In the genomic region with DNA sequence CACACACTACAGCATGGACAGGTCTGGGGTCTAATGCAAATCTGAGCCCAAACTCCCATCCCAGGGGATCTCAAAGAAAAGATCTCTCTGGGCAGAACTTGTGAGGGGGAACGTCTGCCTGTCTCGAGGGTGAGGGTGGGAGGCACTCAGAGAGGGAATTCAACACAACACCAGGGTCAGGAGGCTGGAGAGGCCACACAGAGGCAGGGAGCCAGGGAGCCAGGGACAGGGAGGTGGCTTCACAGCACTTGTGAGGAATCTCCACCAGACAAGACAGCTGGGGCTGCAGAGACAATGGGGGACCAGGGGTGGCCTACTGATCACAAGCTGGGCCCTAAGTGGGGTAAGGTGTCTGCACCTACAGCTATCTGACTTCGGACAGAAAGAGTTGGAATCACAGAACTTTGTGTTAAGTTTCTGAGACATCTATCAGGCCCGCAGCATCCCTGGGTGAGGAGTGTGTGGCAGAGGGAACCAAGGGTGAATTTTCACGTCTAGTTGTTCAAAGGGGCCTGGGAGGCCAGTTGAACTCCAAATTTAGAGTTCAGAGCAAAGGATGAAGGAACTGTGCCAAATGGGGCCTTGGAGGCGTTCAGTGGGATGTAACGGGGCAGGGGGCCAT, we compare ENCODE assay signal across 9 cellular contexts. TPM values are rescaled to one million over a fixed set of nuclear protein-coding genes. Genes with fewer than 3 reads are reported as not detected.
DNase-seq lines count a peak whose midpoint lies in the region; ATAC-seq, FAIRE-seq and TF ChIP-seq lines count a peak whose summit lies in the region.
"Had no signal": no experiment of that assay in that cellular context is flagged by ENCODE, and none has a peak within 500 bp of the region (broad histone marks: within the 10 kb centered on the region; RNA-seq: fewer than 3 reads in every experiment).

No MANE protein-coding gene starts in this region.

- H2AFZ ChIP-seq in keratinocyte (ENCODE audit: control insufficient read depth, low read length): no peak overlapping the region

- peak overlapping the region; percentile 95 for H3K4me3 Mint-ChIP-seq in T-helper 1 cell treated with Interleukin-12 subunit alpha and Interleukin-12 subunit beta and Interleukin-4 antibody, amounts not matched to agents 30 μg/mL and 1 μg/mL, for 36 hours
- H3K4me3 Mint-ChIP-seq in activated naive CD8-positive, alpha-beta T cell treated with anti-CD3 and anti-CD28 coated beads for 36 hours: peak overlapping the region; percentile 99

- H3K27ac ChIP-seq in keratinocyte (ENCODE audit: control insufficient read depth, insufficient read depth, low read length) (peak overlapping the region; percentile 69), subcutaneous abdominal adipose tissue (ENCODE audit: low read depth, low read length) (peak overlapping the region; percentile 54)

- peak overlapping the region; percentile 88 for H3K9ac ChIP-seq in keratinocyte (ENCODE audit: control insufficient read depth, extremely low read depth, insufficient read depth, low read length)
- peak overlapping the region; percentile 66 to 95 (median 94) for H3K9ac ChIP-seq in subcutaneous abdominal adipose tissue (ENCODE audit: low read length in 5 of 5)

- no peak for FAIRE-seq in keratinocyte (lab: Jason Lieb, UNC)

- peak overlapping the region; percentile 73 to 94 (median 79) for H3K4me3 ChIP-seq in keratinocyte (ENCODE audit: control insufficient read depth in 2 of 3, extremely low read depth in 1 of 3, insufficient read depth in 2 of 3, low read depth in 1 of 3, low read length in 3 of 3)
- H3K4me3 ChIP-seq in subcutaneous abdominal adipose tissue (ENCODE audit: low read depth in 1 of 5, low read length in 5 of 5): peak overlapping the region; percentile 75 to 90 (median 86)

- no peaks in the 10 kb centered on the region for H3K27me3 Mint-ChIP-seq in T-helper 1 cell treated with Interleukin-12 subunit alpha and Interleukin-12 subunit beta and Interleukin-4 antibody, amounts not matched to agents 30 μg/mL and 1 μg/mL, for 36 hours (ENCODE audit: low read depth)
- no peaks in the 10 kb centered on the region for H3K27me3 Mint-ChIP-seq in activated naive CD8-positive, alpha-beta T cell treated with anti-CD3 and anti-CD28 coated beads for 36 hours

- peak overlapping the region; percentile 88 for H3K27ac Mint-ChIP-seq in T-helper 1 cell treated with Interleukin-12 subunit alpha and Interleukin-12 subunit beta and Interleukin-4 antibody, amounts not matched to agents 30 μg/mL and 1 μg/mL, for 36 hours
- peak overlapping the region; percentile 93 for H3K27ac Mint-ChIP-seq in activated naive CD8-positive, alpha-beta T cell treated with anti-CD3 and anti-CD28 coated beads for 36 hours

- H3K9me1 ChIP-seq in keratinocyte (ENCODE audit: control insufficient read depth, extremely low read depth, insufficient read depth, low read length): no peaks in the 10 kb centered on the region

- TF ChIP-seq CTCF in keratinocyte (optimal IDR thresholded peaks at IDR 0.05 in 1 of 3, IDR thresholded peaks at IDR 0.05 in 1 of 3, conservative IDR thresholded peaks at IDR 0.05 in 1 of 3; ENCODE audit: extremely low read depth in 1 of 3, insufficient read depth in 2 of 3, low read length in 3 of 3) (no peak), GM20000 (IDR thresholded peaks at IDR 0.05; ENCODE audit: extremely low read depth, missing control alignments) (no peak)

- DNase-seq in T-helper 1 cell (no peak), keratinocyte (ENCODE audit: low read depth, low spot score) (no peak), GM20000 (ENCODE audit: low spot score) (no peak), mesenteric fat pad (ENCODE audit: low spot score) (no peak)
- no peak for DNase-seq in activated naive CD8-positive, alpha-beta T cell treated with anti-CD3 and anti-CD28 coated beads for 36 hours
- DNase-seq: AML-193 had no signal

- H3K79me2 ChIP-seq in keratinocyte (ENCODE audit: control insufficient read depth, insufficient read depth, low read length): peaks cover 48% of the 10 kb centered on the region

- no peaks in the 10 kb centered on the region for H4K20me1 ChIP-seq in keratinocyte (ENCODE audit: control insufficient read depth, extremely low read depth, insufficient read depth, low read length)

- H3K36me3 ChIP-seq in keratinocyte (ENCODE audit: control insufficient read depth in 2 of 2, extremely low read depth in 1 of 2, insufficient read depth in 2 of 2, low read length in 2 of 2) (peaks cover 12 to 25% of the 10 kb centered on the region in 2 experiments), subcutaneous abdominal adipose tissue (ENCODE audit: control insufficient read depth in 5 of 5, insufficient read depth in 5 of 5, low read length in 5 of 5) (peaks cover 0 to 32% (median 22%) of the 10 kb centered on the region in 5 donors)

- H3K4me1 ChIP-seq in keratinocyte (ENCODE audit: control insufficient read depth, extremely low read depth, insufficient read depth, low read length) (peaks cover 8% of the 10 kb centered on the region), subcutaneous abdominal adipose tissue (ENCODE audit: control insufficient read depth in 5 of 5, insufficient read depth in 5 of 5, low read length in 5 of 5) (peaks cover 13 to 42% (median 36%) of the 10 kb centered on the region in 5 donors)

- H3K9me3 ChIP-seq in keratinocyte (ENCODE audit: control insufficient read depth, low read depth, low read length) (no peaks in the 10 kb centered on the region), subcutaneous abdominal adipose tissue (ENCODE audit: control insufficient read depth in 5 of 5, low read length in 5 of 5) (no peaks in the 10 kb centered on the region)

- peaks cover 26% of the 10 kb centered on the region for H3K4me1 Mint-ChIP-seq in T-helper 1 cell treated with Interleukin-12 subunit alpha and Interleukin-12 subunit beta and Interleukin-4 antibody, amounts not matched to agents 30 μg/mL and 1 μg/mL, for 36 hours (ENCODE audit: low read depth)
- peaks cover 28% of the 10 kb centered on the region for H3K4me1 Mint-ChIP-seq in activated naive CD8-positive, alpha-beta T cell treated with anti-CD3 and anti-CD28 coated beads for 36 hours

- dilution Hi-C loops in keratinocyte (cut with MboI; ENCODE audit: extremely low pct_ligation_motif_present, low sequenced_read_pairs): no loop called here

- no peak for ATAC-seq in HG03571 (IDR thresholded peaks at IDR 0.05; ENCODE audit: unreplicated experiment)

- peak overlapping the region; percentile 97 for H3K4me2 ChIP-seq in keratinocyte (ENCODE audit: control insufficient read depth, extremely low read depth, insufficient read depth, low read depth, low read length)

- H3K36me3 Mint-ChIP-seq in T-helper 1 cell treated with Interleukin-12 subunit alpha and Interleukin-12 subunit beta and Interleukin-4 antibody, amounts not matched to agents 30 μg/mL and 1 μg/mL, for 36 hours (ENCODE audit: low read depth): peaks cover 20% of the 10 kb centered on the region
- peaks cover 18% of the 10 kb centered on the region for H3K36me3 Mint-ChIP-seq in activated naive CD8-positive, alpha-beta T cell treated with anti-CD3 and anti-CD28 coated beads for 36 hours

- H3K27me3 ChIP-seq in keratinocyte (ENCODE audit: control insufficient read depth, extremely low read depth, insufficient read depth, low read length) (no peaks in the 10 kb centered on the region), subcutaneous abdominal adipose tissue (ENCODE audit: control insufficient read depth in 5 of 5, insufficient read depth in 4 of 5, low read length in 5 of 5) (no peaks in the 10 kb centered on the region)

- H3K9me3 Mint-ChIP-seq in T-helper 1 cell treated with Interleukin-12 subunit alpha and Interleukin-12 subunit beta and Interleukin-4 antibody, amounts not matched to agents 30 μg/mL and 1 μg/mL, for 36 hours: no peaks in the 10 kb centered on the region
- H3K9me3 Mint-ChIP-seq in activated naive CD8-positive, alpha-beta T cell treated with anti-CD3 and anti-CD28 coated beads for 36 hours: no peaks in the 10 kb centered on the region

RNA-seq across cellular contexts. Expression of a gene that starts 12.7 kb away (rescaled TPM):
- total RNA-seq in activated naive CD8-positive, alpha-beta T cell treated with anti-CD3 and anti-CD28 coated beads for 36 hours: 10 to 100 TPM; 70.6 to 71.6 TPM
- polyA plus RNA-seq in keratinocyte: 28.4 to 48.2 TPM (median 44.3 TPM) in 3 replicates
- polyA plus RNA-seq in keratinocyte (2011; ENCODE audit: low read depth): 159 TPM
- 16.8 and 21.0 TPM in 2 replicates for polyA plus RNA-seq in keratinocyte (2011; cell fraction: cytosol; rRNA removed)
- 120 and 136 TPM in 2 replicates for polyA plus RNA-seq in keratinocyte (2011; cell fraction: nucleus; rRNA removed)
- polyA plus RNA-seq in keratinocyte (2012; ENCODE audit: low replicate concordance): 37.5 and 58.1 TPM in 2 replicates
- polyA minus RNA-seq in keratinocyte: 47.8 to 86.5 TPM (median 56.1 TPM) in 3 replicates
- 29.5 TPM for polyA minus RNA-seq in keratinocyte (2011; cell fraction: cytosol; rRNA and poly(A)+ RNA removed)
- 45.8 and 64.1 TPM in 2 replicates for polyA minus RNA-seq in keratinocyte (2011; cell fraction: nucleus; rRNA and poly(A)+ RNA removed)
- total RNA-seq in mesenteric fat pad: 63.8 TPM

RNA-seq across cellular contexts. Expression of a gene that starts 18.2 kb away (rescaled TPM):
- total RNA-seq in activated naive CD8-positive, alpha-beta T cell treated with anti-CD3 and anti-CD28 coated beads for 36 hours: 10 to 100 TPM; 22.7 to 24.1 TPM
- 5.1 to 10.6 TPM (median 7.5 TPM) in 3 replicates for polyA plus RNA-seq in keratinocyte
- polyA plus RNA-seq in keratinocyte (2011; ENCODE audit: low read depth): 3.6 TPM
- polyA plus RNA-seq in keratinocyte (2011; cell fraction: cytosol; rRNA removed): 7.4 and 17.0 TPM in 2 replicates
- 16.5 and 25.6 TPM in 2 replicates for polyA plus RNA-seq in keratinocyte (2011; cell fraction: nucleus; rRNA removed)
- 10.4 and 22.6 TPM in 2 replicates for polyA plus RNA-seq in keratinocyte (2012; ENCODE audit: low replicate concordance)
- 3.4 to 12.8 TPM (median 5.0 TPM) in 3 replicates for polyA minus RNA-seq in keratinocyte
- polyA minus RNA-seq in keratinocyte (2011; cell fraction: cytosol; rRNA and poly(A)+ RNA removed): 18.0 TPM
- polyA minus RNA-seq in keratinocyte (2011; cell fraction: nucleus; rRNA and poly(A)+ RNA removed): 12.1 TPM in 2 replicates
- total RNA-seq in mesenteric fat pad: 37.6 TPM

RNA-seq across cellular contexts. Expression of a gene that starts 32.8 kb away (rescaled TPM):
- total RNA-seq in activated naive CD8-positive, alpha-beta T cell treated with anti-CD3 and anti-CD28 coated beads for 36 hours: 10 to 100 TPM; 75.0 to 83.4 TPM
- polyA plus RNA-seq in keratinocyte: 0.04 TPM in 1 of 3 replicates, not detected in the others
- not detected for polyA plus RNA-seq in keratinocyte (2011; ENCODE audit: low read depth)
- polyA plus RNA-seq in keratinocyte (2011; cell fraction: cytosol; rRNA removed): not detected in 2 replicates
- not detected in 2 replicates for polyA plus RNA-seq in keratinocyte (2011; cell fraction: nucleus; rRNA removed)
- not detected in 2 replicates for polyA plus RNA-seq in keratinocyte (2012; ENCODE audit: low replicate concordance)
- not detected in 3 replicates for polyA minus RNA-seq in keratinocyte
- not detected for polyA minus RNA-seq in keratinocyte (2011; cell fraction: cytosol; rRNA and poly(A)+ RNA removed)
- not detected in 2 replicates for polyA minus RNA-seq in keratinocyte (2011; cell fraction: nucleus; rRNA and poly(A)+ RNA removed)
- total RNA-seq in mesenteric fat pad: 4.1 TPM

RNA-seq across cellular contexts. Expression of a gene that starts 47.8 kb away (rescaled TPM):
- total RNA-seq in activated naive CD8-positive, alpha-beta T cell treated with anti-CD3 and anti-CD28 coated beads for 36 hours: not detected
- polyA plus RNA-seq in keratinocyte: not detected in 3 replicates
- not detected for polyA plus RNA-seq in keratinocyte (2011; ENCODE audit: low read depth)
- not detected in 2 replicates for polyA plus RNA-seq in keratinocyte (2011; cell fraction: cytosol; rRNA removed)
- not detected in 2 replicates for polyA plus RNA-seq in keratinocyte (2011; cell fraction: nucleus; rRNA removed)
- 0.07 TPM in 1 of 2 replicates, not detected in the other for polyA plus RNA-seq in keratinocyte (2012; ENCODE audit: low replicate concordance)
- polyA minus RNA-seq in keratinocyte: 0.39 TPM in 1 of 3 replicates, not detected in the others
- not detected for polyA minus RNA-seq in keratinocyte (2011; cell fraction: cytosol; rRNA and poly(A)+ RNA removed)
- not detected in 2 replicates for polyA minus RNA-seq in keratinocyte (2011; cell fraction: nucleus; rRNA and poly(A)+ RNA removed)
- not detected for total RNA-seq in mesenteric fat pad

RNA-seq across cellular contexts. Expression of a gene that starts 51.9 kb away (rescaled TPM):
- total RNA-seq in activated naive CD8-positive, alpha-beta T cell treated with anti-CD3 and anti-CD28 coated beads for 36 hours: 10 to 100 TPM; 59.4 to 61.2 TPM
- polyA plus RNA-seq in keratinocyte: 16.8 to 18.1 TPM (median 18.1 TPM) in 3 replicates
- 12.9 TPM for polyA plus RNA-seq in keratinocyte (2011; ENCODE audit: low read depth)
- polyA plus RNA-seq in keratinocyte (2011; cell fraction: cytosol; rRNA removed): 10.5 and 10.9 TPM in 2 replicates
- 34.8 and 35.0 TPM in 2 replicates for polyA plus RNA-seq in keratinocyte (2011; cell fraction: nucleus; rRNA removed)
- polyA plus RNA-seq in keratinocyte (2012; ENCODE audit: low replicate concordance): 10.2 and 17.8 TPM in 2 replicates
- polyA minus RNA-seq in keratinocyte: 5.7 to 9.0 TPM (median 7.6 TPM) in 3 replicates
- polyA minus RNA-seq in keratinocyte (2011; cell fraction: cytosol; rRNA and poly(A)+ RNA removed): 14.6 TPM
- polyA minus RNA-seq in keratinocyte (2011; cell fraction: nucleus; rRNA and poly(A)+ RNA removed): 12.0 and 12.6 TPM in 2 replicates
- 38.3 TPM for total RNA-seq in mesenteric fat pad

Comparison
In these comparisons a context has a peak if more than half of its experiments do, and no peak if none do; other contexts are left out.
1. RNA of a gene that starts 32.8 kb away (total RNA-seq): 75.0 to 83.4 TPM in activated naive CD8-positive, alpha-beta T cell treated with anti-CD3 and anti-CD28 coated beads for 36 hours; 4.1 TPM in mesenteric fat pad (single experiment); every median in the first group is over 10 times any median in the second.